8 cellular contexts compared by ENCODE assay signal in the genomic region with DNA sequence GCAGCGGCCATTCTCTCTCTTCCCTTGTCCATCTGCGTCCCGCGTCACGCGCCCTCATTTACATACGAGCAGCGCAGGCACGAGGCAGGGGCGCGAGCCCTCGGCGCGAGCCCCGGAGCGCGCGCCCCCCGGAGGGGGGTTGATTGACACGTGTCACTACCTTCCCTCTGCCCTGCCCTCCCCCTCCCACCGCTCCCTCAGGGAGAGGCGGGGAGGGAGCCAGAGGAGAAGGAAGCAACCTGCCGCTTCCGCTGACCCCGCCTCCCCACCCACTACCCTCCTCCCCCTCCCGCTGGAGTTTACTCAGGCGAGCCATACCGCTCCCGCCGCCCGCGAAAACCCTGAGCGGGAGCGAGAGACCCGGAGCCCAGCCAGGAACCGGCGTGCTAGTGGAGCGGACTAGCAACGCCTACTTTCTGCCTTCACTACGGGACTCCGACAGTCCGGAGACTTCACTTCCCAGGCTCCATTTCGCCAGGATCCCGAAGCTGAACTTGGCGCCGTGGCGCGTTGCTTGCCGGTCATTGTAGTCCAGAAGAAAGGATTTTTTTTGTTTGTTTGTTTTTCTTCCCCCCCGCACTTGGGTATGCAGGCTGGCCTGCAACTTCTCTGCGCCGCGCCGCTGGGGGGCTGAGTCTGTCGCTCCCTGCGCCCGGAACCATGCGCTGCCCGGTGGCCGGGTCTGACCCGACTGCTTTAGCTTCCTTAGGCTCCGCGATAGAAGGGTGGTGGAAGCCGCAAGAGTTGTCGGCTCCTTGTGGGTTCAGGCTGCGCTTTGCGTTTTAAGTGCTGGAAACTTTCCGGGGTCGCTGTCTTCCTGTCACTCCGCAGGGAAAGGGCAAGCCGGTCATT. TPM values are rescaled to one million over a fixed set of nuclear protein-coding genes. Genes with fewer than 3 reads are reported as not detected.
DNase-seq lines count a peak whose midpoint lies in the region; ATAC-seq and TF ChIP-seq lines count a peak whose summit lies in the region.

A gene (minus strand): TSS at position 36 of the 852 bp plus-strand sequence. CDS start 4 bp downstream, at position 32.

- no peaks in the 10 kb centered on the region for H3K36me3 ChIP-seq in GM06990 (ENCODE audit: control insufficient read depth, insufficient read depth, low read length)
- no peaks in the 10 kb centered on the region for H3K36me3 ChIP-seq in SK-N-MC (ENCODE audit: insufficient read depth, low read length)

- no peaks in the 10 kb centered on the region for H3K9me3 Mint-ChIP-seq in HFFc6
- no peaks in the 10 kb centered on the region for H3K9me3 Mint-ChIP-seq in activated naive CD4-positive, alpha-beta T cell treated with anti-CD3 and anti-CD28 coated beads, Interleukin-2, amount 50 U/mL, for 72 hours

- no peaks in the 10 kb centered on the region for H3K9me3 ChIP-seq in SK-N-MC (ENCODE audit: low read depth, low read length)

- peak within 1 kb of the TSS; percentile 75 for H3K9ac ChIP-seq in SK-N-MC (ENCODE audit: insufficient read length)

- peak within 1 kb of the TSS; percentile 62 for H3K27ac ChIP-seq in SK-N-MC
- peak within 1 kb of the TSS; percentile 79 for H3K27ac ChIP-seq in temporal lobe (ENCODE audit: low read depth, low read length)

- H3K27me3 Mint-ChIP-seq in HFFc6 (ENCODE audit: insufficient read depth): peaks cover 2% of the 10 kb centered on the region; the same call in 1 of the 2 replicates

- TF ChIP-seq CTCF in GM06990 (IDR thresholded peaks at IDR 0.05; ENCODE audit: insufficient read depth, low read length, poor library complexity, severe bottlenecking) (peak; percentile 42), HFFc6 (IDR thresholded peaks at IDR 0.05) (peak; percentile 37; the same call in 1 of the 2 replicates), NB4 (IDR thresholded peaks at IDR 0.05; ENCODE audit: low read depth, low read length) (no peak)

- peak within 1 kb of the TSS; percentile 99 for H3K4me3 Mint-ChIP-seq in HFFc6

- TF ChIP-seq POLR2A in NB4 (IDR thresholded peaks at IDR 0.05; ENCODE audit: extremely low read depth, insufficient read length): peak; percentile 74

- no peaks in the 10 kb centered on the region for H3K27me3 ChIP-seq in GM06990 (replicated peaks; ENCODE audit: control insufficient read depth, insufficient read depth, low read length)

- DNase-seq in GM06990 (ENCODE audit: extremely low read depth, insufficient read length) (peak; percentile 99), HFFc6 (peak; percentile 97), NB4 (ENCODE audit: low read depth) (peak; percentile 99), SK-N-MC (ENCODE audit: low read depth, low spot score) (peak; percentile 47), glomerular endothelial cell (ENCODE audit: extremely low read depth, low read depth, low spot score) (peak; percentile 89), occipital lobe (lab: John Stamatoyannopoulos, UW) (peak; percentile 92)
- DNase-seq in activated naive CD4-positive, alpha-beta T cell treated with anti-CD3 and anti-CD28 coated beads, Interleukin-2, amount 50 U/mL, for 72 hours (ENCODE audit: low spot score in 2 of 2): peak; percentile 79 to 85

- H3K4me1 Mint-ChIP-seq in HFFc6 (ENCODE audit: low read depth): peaks cover 30% of the 10 kb centered on the region

- H3K4me3 ChIP-seq in GM06990 (replicated peaks; ENCODE audit: low read depth, low read length) (peak within 1 kb of the TSS; percentile 86), NB4 (ENCODE audit: low read depth, low read length) (peak within 1 kb of the TSS; percentile 90), SK-N-MC (peak within 1 kb of the TSS; percentile 85)

- peak within 1 kb of the TSS; percentile 96 for H3K27ac Mint-ChIP-seq in HFFc6
- H3K27ac Mint-ChIP-seq in activated naive CD4-positive, alpha-beta T cell treated with anti-CD3 and anti-CD28 coated beads, Interleukin-2, amount 50 U/mL, for 72 hours: peak within 1 kb of the TSS; percentile 83 to 88

- peak; percentile 84 to 85 for ATAC-seq in activated naive CD4-positive, alpha-beta T cell treated with anti-CD3 and anti-CD28 coated beads, Interleukin-2, amount 50 U/mL, for 72 hours

- H3K36me3 Mint-ChIP-seq in HFFc6 (ENCODE audit: low read depth): no peaks in the 10 kb centered on the region
- peaks cover 0 to 8% of the 10 kb centered on the region in 2 donors for H3K36me3 Mint-ChIP-seq in activated naive CD4-positive, alpha-beta T cell treated with anti-CD3 and anti-CD28 coated beads, Interleukin-2, amount 50 U/mL, for 72 hours

RNA-seq across cellular contexts. Expression of the gene that starts here (rescaled TPM):
- total RNA-seq in HFFc6 (2021; fragmentation: NEBNext Ultra II Directional; extraction: Animal tissue kit (Norgen Biotek cat#: 25700)): 10 to 100 TPM in 4 of 6 experiments, 1 to 10 TPM in 2; 7.2 to 11.5 (median 10.2) TPM
- 10 to 100 TPM in 1 of 2 donors, 1 to 10 TPM in 1; 6.0 to 13.8 TPM for total RNA-seq in activated naive CD4-positive, alpha-beta T cell treated with anti-CD3 and anti-CD28 coated beads, Interleukin-2, amount 50 U/mL, for 72 hours
- total RNA-seq in glomerular endothelial cell: 14.9 and 19.4 TPM in 2 replicates
- 71.4 TPM for total RNA-seq in occipital lobe
- 46.0 TPM for total RNA-seq in temporal lobe

Comparison
In these comparisons a context has a peak if more than half of its experiments do, and no peak if none do; other contexts are left out.
1. Peak in every context shown above with its lines: DNase-seq, ATAC-seq, H3K4me3 ChIP-seq and H3K27ac ChIP-seq.
2. DNase-seq: peak in every context shown above with its lines; median percentile 99 in GM06990; 99 in NB4; 97 in HFFc6; 92 in occipital lobe; 89 in glomerular endothelial cell; 82 in activated naive CD4-positive, alpha-beta T cell treated with anti-CD3 and anti-CD28 coated beads, Interleukin-2, amount 50 U/mL, for 72 hours; 47 in SK-N-MC.